In the genomic region with DNA sequence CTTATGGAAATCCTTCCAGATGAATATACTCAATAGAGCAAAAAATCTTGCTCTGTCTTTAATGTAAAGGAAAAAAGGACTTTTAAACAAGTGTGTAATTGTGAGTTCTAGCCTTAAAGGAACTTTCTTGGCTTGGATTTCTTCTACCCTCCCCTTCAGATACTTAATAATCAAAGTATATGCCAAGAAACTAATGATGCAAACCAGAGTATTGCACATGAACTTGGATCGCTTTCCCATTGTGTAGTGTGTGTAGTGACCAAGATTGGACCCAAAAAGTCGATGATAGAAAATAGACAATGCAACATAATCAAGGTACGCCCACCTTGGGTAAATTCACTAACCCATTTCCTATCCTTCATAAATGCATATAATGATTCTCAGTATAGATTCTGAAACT, we compare ENCODE assay signal across 16 cellular contexts.
DNase-seq lines count a peak whose midpoint lies in the region; ATAC-seq, FAIRE-seq and TF ChIP-seq lines count a peak whose summit lies in the region.
"Had no signal": no experiment of that assay in that cellular context is flagged by ENCODE, and none has a peak within 500 bp of the region (broad histone marks: within the 10 kb centered on the region; RNA-seq: fewer than 3 reads in every experiment).

No MANE protein-coding gene starts in this region.

- H3K27me3 ChIP-seq in right lobe of liver, result no peaks in the 10 kb centered on the region
- H3K27me3 ChIP-seq: neutrophil had no signal

- no peaks in the 10 kb centered on the region for H3K9me3 Mint-ChIP-seq in memory B cell
- H3K9me3 Mint-ChIP-seq: activated T-helper 1 cell treated with anti-CD3 and anti-CD28 coated beads, Interleukin-12 subunit alpha, Interleukin-12 subunit beta, Interleukin-2, Interleukin-4 antibody, amounts not matched to agents 30 ng/mL and 10 ng/mL and 1 ng/mL, durations not matched to agents 14 hours and 24 hours and 36 hours; CD4-positive, alpha-beta T cell had no signal

- TF ChIP-seq POLR2A in H54 (IDR thresholded peaks at IDR 0.05; ENCODE audit: low read depth, low read length) (no peak), right lobe of liver (IDR thresholded peaks at IDR 0.05) (no peak)

- no peaks in the 10 kb centered on the region for H3K36me3 Mint-ChIP-seq in memory B cell

- no peaks in the 10 kb centered on the region for H3K27me3 Mint-ChIP-seq in memory B cell
- H3K27me3 Mint-ChIP-seq: CD4-positive, alpha-beta T cell had no signal

- H3K9me3 ChIP-seq in right lobe of liver, result no peaks in the 10 kb centered on the region
- H3K9me3 ChIP-seq: neutrophil had no signal

- H3K27ac ChIP-seq in right lobe of liver, result no peak overlapping the region
- H3K27ac ChIP-seq: neutrophil had no signal

- peaks cover 0 to 34% (median 0%) of the 10 kb centered on the region in 4 donors for H3K4me1 ChIP-seq in right lobe of liver

- WGBS in right lobe of liver (ENCODE audit: insufficient coverage, low coverage, low lambda C conversion rate, missing lambda C conversion rate), result 59% methylated on average over 3 of the region's 3 CpGs

- H3K4me3 Mint-ChIP-seq in memory B cell, result no peak overlapping the region
- H3K4me3 Mint-ChIP-seq: activated T-helper 1 cell treated with anti-CD3 and anti-CD28 coated beads, Interleukin-12 subunit alpha, Interleukin-12 subunit beta, Interleukin-2, Interleukin-4 antibody, amounts not matched to agents 30 ng/mL and 10 ng/mL and 1 ng/mL, durations not matched to agents 14 hours and 24 hours and 36 hours; CD4-positive, alpha-beta T cell had no signal

- H3K27ac Mint-ChIP-seq in memory B cell, result peak overlapping the region; percentile 31
- H3K27ac Mint-ChIP-seq: CD4-positive, alpha-beta T cell had no signal

- H3K4me3 ChIP-seq in right lobe of liver, result no peak overlapping the region

- intact Hi-C loops in right lobe of liver (cut with DNase I), result no loop called here

- no peaks in the 10 kb centered on the region for H3K36me3 ChIP-seq in right lobe of liver
- H3K36me3 ChIP-seq: neutrophil had no signal

- ATAC-seq in GM19023 (IDR thresholded peaks at IDR 0.05; ENCODE audit: unreplicated experiment) (peak; percentile 15), memory B cell (ENCODE audit: low read depth) (no peak), right lobe of liver (no peak)
- ATAC-seq: HCT116 had no signal

- no peak for TF ChIP-seq CTCF in right lobe of liver (IDR thresholded peaks at IDR 0.05)

- H3K4me1 Mint-ChIP-seq in memory B cell, result peaks cover 40% of the 10 kb centered on the region

- DNase-seq in H54 (ENCODE audit: insufficient read length, low spot score), result no peak
- DNase-seq in NCI-H446 (lab: John Stamatoyannopoulos, UW), result peak; percentile 26 to 78
- DNase-seq in memory B cell (ENCODE audit: low spot score in 2 of 2), result no peak
- DNase-seq in mesenteric fat pad (ENCODE audit: low spot score), result no peak
- no peak for DNase-seq in activated CD4-positive, CD25-positive, alpha-beta regulatory T cell (lab: John Stamatoyannopoulos, UW)
- no peak for DNase-seq in CD1c-positive myeloid dendritic cell (ENCODE audit: extremely low spot score)
- no peak for DNase-seq in right lobe of liver
- DNase-seq: CD4-positive, alpha-beta T cell; cerebellar nuclear complex; MV-4-11; NCI-H345; stimulated activated CD4-positive, alpha-beta T cell treated with anti-CD3 and anti-CD28 coated beads, Interleukin-15, amount 100 ng/mL, for 24 hours had no signal

- peak; percentile 15 for FAIRE-seq in H54 (lab: Jason Lieb, UNC)

Comparison
In these comparisons a context has a peak if more than half of its experiments do, and no peak if none do; other contexts are left out.
1. DNase-seq: peak in NCI-H446 (2 of 2); none in H54 (single experiment), memory B cell (0 of 2), mesenteric fat pad (single experiment), activated CD4-positive, CD25-positive, alpha-beta regulatory T cell (0 of 4), CD1c-positive myeloid dendritic cell (single experiment) and right lobe of liver (0 of 3).